In the genomic region with DNA sequence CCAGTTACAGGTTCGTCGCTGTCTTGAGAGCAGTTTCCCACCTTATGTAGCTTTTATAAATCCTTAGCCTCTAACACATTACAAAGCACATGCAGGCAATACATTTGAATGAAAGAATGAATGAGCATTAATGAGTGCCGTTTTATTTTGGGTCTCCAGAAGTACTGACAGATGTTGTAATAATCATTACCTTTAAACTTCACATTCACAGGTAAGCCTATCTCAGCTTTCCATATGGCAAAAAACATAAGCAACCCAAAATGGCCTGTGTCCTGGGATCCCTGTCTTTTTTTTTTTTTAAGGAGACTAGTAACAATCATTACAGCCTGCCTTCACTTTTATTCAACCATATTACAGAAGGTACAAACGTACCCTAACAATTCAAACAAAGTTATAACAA, we compare ENCODE assay signal across 38 cellular contexts. TPM values are rescaled to one million over a fixed set of nuclear protein-coding genes. Genes with fewer than 3 reads are reported as not detected.
"Had no signal": no experiment of that assay in that cellular context is flagged by ENCODE, and none has a peak within 500 bp of the region (broad histone marks: within the 10 kb centered on the region; RNA-seq: fewer than 3 reads in every experiment).

No MANE protein-coding gene starts in this region.

- H3K36me3 ChIP-seq: ascending aorta, WERI-Rb-1 had no signal

- H3K9me3 ChIP-seq: ascending aorta had no signal

- H3K36me3 Mint-ChIP-seq: activated CD8-positive, alpha-beta memory T cell treated with anti-CD3 and anti-CD28 coated beads, Interleukin-2, amount 10 ng/mL, durations not matched to agents 7 days and 5 days; activated naive CD4-positive, alpha-beta T cell treated with anti-CD3 and anti-CD28 coated beads, Interleukin-2, amount 10 ng/mL, durations not matched to agents 7 days and 5 days; activated naive CD4-positive, alpha-beta T cell treated with anti-CD3 and anti-CD28 coated beads, Interleukin-2, amount 50 U/mL, for 24 hours; activated naive CD8-positive, alpha-beta T cell treated with anti-CD3 and anti-CD28 coated beads, Interleukin-2, amount 10 ng/mL, durations not matched to agents 7 days and 5 days; brain; WTC11 had no signal

- ATAC-seq: activated CD4-positive, alpha-beta T cell treated with anti-CD3 and anti-CD28 coated beads for 36 hours; activated CD4-positive, CD25-positive, alpha-beta regulatory T cell treated with anti-CD3 and anti-CD28 coated beads, Interleukin-2, amount 50 U/mL, for 24 hours; activated CD8-positive, alpha-beta memory T cell treated with anti-CD3 and anti-CD28 coated beads, Interleukin-2, amount 10 ng/mL, durations not matched to agents 7 days and 5 days; activated CD8-positive, alpha-beta T cell treated with anti-CD3 and anti-CD28 coated beads, Interleukin-2, amount 10 ng/mL, durations not matched to agents 7 days and 5 days; activated naive CD8-positive, alpha-beta T cell treated with anti-CD3 and anti-CD28 coated beads, Interleukin-2, amount 50 U/mL, for 24 hours; WTC11 had no signal

- H3K9me3 Mint-ChIP-seq: activated CD4-positive, alpha-beta memory T cell treated with anti-CD3 and anti-CD28 coated beads, Interleukin-2, amount 10 ng/mL, durations not matched to agents 7 days and 5 days; activated CD4-positive, alpha-beta T cell treated with anti-CD3 and anti-CD28 coated beads, Interleukin-2, amount 10 ng/mL, durations not matched to agents 7 days and 5 days; activated naive CD4-positive, alpha-beta T cell treated with anti-CD3 and anti-CD28 coated beads, Interleukin-2, amount 10 ng/mL, durations not matched to agents 7 days and 5 days; activated naive CD4-positive, alpha-beta T cell treated with anti-CD3 and anti-CD28 coated beads, Interleukin-2, amount 50 U/mL, for 24 hours; activated naive CD8-positive, alpha-beta T cell treated with anti-CD3 and anti-CD28 coated beads, Interleukin-2, amount 10 ng/mL, durations not matched to agents 7 days and 5 days; activated naive CD8-positive, alpha-beta T cell treated with anti-CD3 and anti-CD28 coated beads, Interleukin-2, amount 50 U/mL, for 24 hours; activated T-cell treated with anti-CD3 and anti-CD28 coated beads, Interleukin-2, amount 50 U/mL, for 24 hours; activated T-helper 2 cell treated with anti-CD3 and anti-CD28 coated beads, Interferon-gamma antibody, Interleukin-2, Interleukin-4, amounts not matched to agents 10 μg/mL and 5 μg/mL and 100 μg/mL, durations not matched to agents 14 hours and 24 hours and 36 hours; central memory CD8-positive, alpha-beta T cell; T-helper 1 cell treated with Interleukin-12 subunit alpha and Interleukin-12 subunit beta and Interleukin-4 antibody, amounts not matched to agents 30 μg/mL and 1 μg/mL, for 36 hours; T-helper 2 cell treated with Interferon-gamma antibody and Interleukin-4, amounts not matched to agents 5 μg/mL and 100 μg/mL, for 36 hours had no signal

- FAIRE-seq: TTC549 had no signal

- H3K4me3 ChIP-seq: ascending aorta had no signal

- DNase-seq: activated CD4-positive, alpha-beta memory T cell treated with anti-CD3 and anti-CD28 coated beads, Interleukin-2, amount 10 ng/mL, durations not matched to agents 7 days and 5 days; activated CD4-positive, alpha-beta T cell treated with anti-CD3 and anti-CD28 coated beads for 1 hour; activated CD4-positive, alpha-beta T cell treated with anti-CD3 and anti-CD28 coated beads for 36 hours; activated CD4-positive, alpha-beta T cell treated with anti-CD3 and anti-CD28 coated beads for 48 hours; activated CD4-positive, alpha-beta T cell treated with anti-CD3 and anti-CD28 coated beads, Interleukin-2, amount 10 ng/mL, durations not matched to agents 7 days and 5 days; activated CD4-positive, alpha-beta T cell treated with anti-CD3 and anti-CD28 coated beads, Interleukin-2, amount 50 U/mL, for 48 hours; activated CD4-positive, CD25-positive, alpha-beta regulatory T cell; activated CD8-positive, alpha-beta memory T cell treated with anti-CD3 and anti-CD28 coated beads for 24 hours; activated CD8-positive, alpha-beta memory T cell treated with anti-CD3 and anti-CD28 coated beads, Interleukin-2, amount 10 ng/mL, durations not matched to agents 7 days and 5 days; activated CD8-positive, alpha-beta memory T cell treated with anti-CD3 and anti-CD28 coated beads, Interleukin-2, amount 50 U/mL, for 48 hours; activated CD8-positive, alpha-beta T cell treated with anti-CD3 and anti-CD28 coated beads, Interleukin-2, amount 10 ng/mL, durations not matched to agents 7 days and 5 days; activated effector memory CD4-positive, alpha-beta T cell treated with Interleukin-2 at 50 U/mL for 16 hours; activated gamma-delta T cell; activated naive CD4-positive, alpha-beta T cell treated with anti-CD3 and anti-CD28 coated beads, Interleukin-2, amount 10 ng/mL, durations not matched to agents 7 days and 5 days; activated naive CD4-positive, alpha-beta T cell treated with Interleukin-2 at 50 U/mL for 16 hours; activated naive CD8-positive, alpha-beta T cell treated with anti-CD3 and anti-CD28 coated beads, Interleukin-2, amount 10 ng/mL, durations not matched to agents 7 days and 5 days; activated naive CD8-positive, alpha-beta T cell treated with anti-CD3 and anti-CD28 coated beads, Interleukin-2, amount 50 U/mL, for 24 hours; activated T-cell treated with anti-CD3 and anti-CD28 coated beads, Interleukin-2, amount 50 U/mL, for 24 hours; activated T-cell treated with anti-CD3 and anti-CD28 coated beads, Interleukin-2, amount 50 U/mL, for 48 hours; amygdala; anterior cingulate cortex; caudate nucleus; cerebellar nuclear complex; T-helper 1 cell; T-helper 2 cell; T-helper 9 cell; WERI-Rb-1 had no signal

- H3K27me3 ChIP-seq: ascending aorta had no signal

- H3K27me3 Mint-ChIP-seq: activated CD4-positive, alpha-beta T cell treated with anti-CD3 and anti-CD28 coated beads for 36 hours; activated naive CD8-positive, alpha-beta T cell treated with anti-CD3 and anti-CD28 coated beads, Interleukin-2, amount 10 ng/mL, durations not matched to agents 7 days and 5 days; activated T-cell treated with anti-CD3 and anti-CD28 coated beads, Interleukin-2, amount 50 U/mL, for 24 hours had no signal

- H3K4me3 Mint-ChIP-seq: activated CD4-positive, alpha-beta memory T cell treated with anti-CD3 and anti-CD28 coated beads, Interleukin-2, amount 10 ng/mL, durations not matched to agents 7 days and 5 days; activated CD4-positive, alpha-beta T cell treated with anti-CD3 and anti-CD28 coated beads for 36 hours; activated CD4-positive, alpha-beta T cell treated with anti-CD3 and anti-CD28 coated beads, Interleukin-2, amount 10 ng/mL, durations not matched to agents 7 days and 5 days; activated CD8-positive, alpha-beta memory T cell treated with anti-CD3 and anti-CD28 coated beads, Interleukin-2, amount 10 ng/mL, durations not matched to agents 7 days and 5 days; activated CD8-positive, alpha-beta T cell treated with anti-CD3 and anti-CD28 coated beads, Interleukin-2, amount 10 ng/mL, durations not matched to agents 7 days and 5 days; activated naive CD4-positive, alpha-beta T cell treated with anti-CD3 and anti-CD28 coated beads, Interleukin-2, amount 10 ng/mL, durations not matched to agents 7 days and 5 days; activated naive CD4-positive, alpha-beta T cell treated with anti-CD3 and anti-CD28 coated beads, Interleukin-2, amount 50 U/mL, for 24 hours; activated naive CD8-positive, alpha-beta T cell; activated naive CD8-positive, alpha-beta T cell treated with anti-CD3 and anti-CD28 coated beads, Interleukin-2, amount 10 ng/mL, durations not matched to agents 7 days and 5 days; activated naive CD8-positive, alpha-beta T cell treated with anti-CD3 and anti-CD28 coated beads, Interleukin-2, amount 50 U/mL, for 24 hours; activated T-cell treated with anti-CD3 and anti-CD28 coated beads, Interleukin-2, amount 50 U/mL, for 24 hours; brain; central memory CD8-positive, alpha-beta T cell; T-helper 1 cell treated with Interleukin-12 subunit alpha and Interleukin-12 subunit beta and Interleukin-4 antibody, amounts not matched to agents 30 μg/mL and 1 μg/mL, for 36 hours; T-helper 2 cell treated with Interferon-gamma antibody and Interleukin-4, amounts not matched to agents 5 μg/mL and 100 μg/mL, for 36 hours; WTC11 had no signal

- H3K4me1 Mint-ChIP-seq: activated CD4-positive, alpha-beta memory T cell treated with anti-CD3 and anti-CD28 coated beads, Interleukin-2, amount 10 ng/mL, durations not matched to agents 7 days and 5 days; activated CD4-positive, alpha-beta T cell treated with anti-CD3 and anti-CD28 coated beads for 36 hours; activated CD4-positive, alpha-beta T cell treated with anti-CD3 and anti-CD28 coated beads, Interleukin-2, amount 10 ng/mL, durations not matched to agents 7 days and 5 days; activated naive CD4-positive, alpha-beta T cell treated with anti-CD3 and anti-CD28 coated beads, Interleukin-2, amount 50 U/mL, for 24 hours; activated naive CD8-positive, alpha-beta T cell treated with anti-CD3 and anti-CD28 coated beads, Interleukin-2, amount 10 ng/mL, durations not matched to agents 7 days and 5 days; activated naive CD8-positive, alpha-beta T cell treated with anti-CD3 and anti-CD28 coated beads, Interleukin-2, amount 50 U/mL, for 24 hours; brain; central memory CD8-positive, alpha-beta T cell had no signal

- H3K27ac Mint-ChIP-seq: activated CD4-positive, alpha-beta memory T cell treated with anti-CD3 and anti-CD28 coated beads, Interleukin-2, amount 10 ng/mL, durations not matched to agents 7 days and 5 days; activated CD4-positive, alpha-beta T cell treated with anti-CD3 and anti-CD28 coated beads for 36 hours; activated CD4-positive, alpha-beta T cell treated with anti-CD3 and anti-CD28 coated beads, Interleukin-2, amount 10 ng/mL, durations not matched to agents 7 days and 5 days; activated CD8-positive, alpha-beta memory T cell treated with anti-CD3 and anti-CD28 coated beads, Interleukin-2, amount 10 ng/mL, durations not matched to agents 7 days and 5 days; activated CD8-positive, alpha-beta T cell treated with anti-CD3 and anti-CD28 coated beads, Interleukin-2, amount 10 ng/mL, durations not matched to agents 7 days and 5 days; activated naive CD4-positive, alpha-beta T cell treated with anti-CD3 and anti-CD28 coated beads, Interleukin-2, amount 10 ng/mL, durations not matched to agents 7 days and 5 days; activated naive CD4-positive, alpha-beta T cell treated with anti-CD3 and anti-CD28 coated beads, Interleukin-2, amount 50 U/mL, for 24 hours; activated naive CD8-positive, alpha-beta T cell; activated naive CD8-positive, alpha-beta T cell treated with anti-CD3 and anti-CD28 coated beads, Interleukin-2, amount 10 ng/mL, durations not matched to agents 7 days and 5 days; activated naive CD8-positive, alpha-beta T cell treated with anti-CD3 and anti-CD28 coated beads, Interleukin-2, amount 50 U/mL, for 24 hours; activated T-cell treated with anti-CD3 and anti-CD28 coated beads, Interleukin-2, amount 50 U/mL, for 24 hours; activated T-helper 2 cell treated with anti-CD3 and anti-CD28 coated beads, Interferon-gamma antibody, Interleukin-2, Interleukin-4, amounts not matched to agents 10 μg/mL and 5 μg/mL and 100 μg/mL, durations not matched to agents 14 hours and 24 hours and 36 hours; brain; T-helper 1 cell treated with Interleukin-12 subunit alpha and Interleukin-12 subunit beta and Interleukin-4 antibody, amounts not matched to agents 30 μg/mL and 1 μg/mL, for 36 hours; T-helper 2 cell treated with Interferon-gamma antibody and Interleukin-4, amounts not matched to agents 5 μg/mL and 100 μg/mL, for 36 hours; WTC11 had no signal

- H3K27ac ChIP-seq: ascending aorta, WERI-Rb-1 had no signal

- H3K4me1 ChIP-seq: ascending aorta had no signal

RNA-seq across cellular contexts. Expression of gene FERMT2, which starts 52.9 kb away (rescaled TPM):
- total RNA-seq: activated CD8-positive, alpha-beta T cell treated with anti-CD3 and anti-CD28 coated beads, Interleukin-2, amount 10 ng/mL, durations not matched to agents 7 days and 5 days had no signal
